Comparison of ENCODE assay signal across 12 cellular contexts in the genomic region with DNA sequence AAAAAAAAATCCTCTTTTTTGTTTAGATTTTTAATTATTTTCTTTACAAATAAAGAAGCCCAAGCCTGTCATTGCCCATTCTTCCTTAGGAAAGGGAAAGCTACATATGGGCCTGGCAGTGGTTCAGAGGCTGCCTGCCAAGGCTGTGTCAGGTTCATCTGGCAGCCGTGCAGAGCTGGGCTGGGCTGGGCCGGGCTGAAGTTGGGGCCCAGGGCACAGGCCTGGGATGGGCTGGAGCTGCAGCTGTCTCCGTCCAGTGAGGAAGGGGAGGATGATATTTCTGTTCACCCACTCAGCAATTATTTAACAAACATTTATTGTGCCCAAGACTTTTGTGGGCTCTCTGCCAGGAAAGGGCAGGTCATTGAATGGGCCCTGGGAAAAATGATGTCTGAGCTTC. TPM values are rescaled to one million over a fixed set of nuclear protein-coding genes. Genes with fewer than 3 reads are reported as not detected.
DNase-seq lines count a peak whose midpoint lies in the region; ATAC-seq and TF ChIP-seq lines count a peak whose summit lies in the region.
"Had no signal": no experiment of that assay in that cellular context is flagged by ENCODE, and none has a peak within 500 bp of the region (broad histone marks: within the 10 kb centered on the region; RNA-seq: fewer than 3 reads in every experiment).

No MANE protein-coding gene starts in this region.

- peaks cover 5% of the 10 kb centered on the region for H3K4me1 Mint-ChIP-seq in progenitor cell of endocrine pancreas (ENCODE audit: low read depth)

- H3K4me3 Mint-ChIP-seq in progenitor cell of endocrine pancreas (ENCODE audit: low read depth), result no peak overlapping the region

- no peaks in the 10 kb centered on the region for H3K27me3 Mint-ChIP-seq in progenitor cell of endocrine pancreas

- no peak for ATAC-seq in GM18517 (IDR thresholded peaks at IDR 0.05; ENCODE audit: unreplicated experiment)
- ATAC-seq: K562 had no signal

- DNase-seq in Ammon's horn (ENCODE audit: low spot score) (peak; percentile 82), NCI-H446 treated with DMSO at 0.1 percent for 48 hours (lab: John Stamatoyannopoulos, UW) (peak; percentile 79), fibroblast of gingiva (ENCODE audit: low read depth) (peak; percentile 84), myocyte (ENCODE audit: low read depth) (peak; percentile 84), NCI-H187 treated with DMSO at 0.1 percent for 48 hours (lab: John Stamatoyannopoulos, UW) (no peak), progenitor cell of endocrine pancreas (ENCODE audit: low spot score, unreplicated experiment) (no peak), COLO829 (ENCODE audit: low spot score) (no peak)
- DNase-seq: activated effector memory CD4-positive, alpha-beta T cell treated with Interleukin-2 at 50 U/mL for 16 hours; BE2C; WERI-Rb-1 had no signal

- H3K36me3 Mint-ChIP-seq in progenitor cell of endocrine pancreas (ENCODE audit: insufficient read depth), result no peaks in the 10 kb centered on the region

- no peak overlapping the region for H3K27ac Mint-ChIP-seq in progenitor cell of endocrine pancreas

- TF ChIP-seq CTCF in progenitor cell of endocrine pancreas (IDR thresholded peaks at IDR 0.05; ENCODE audit: unreplicated experiment), result no peak

- H3K9me3 Mint-ChIP-seq in progenitor cell of endocrine pancreas (ENCODE audit: low read depth), result no peaks in the 10 kb centered on the region

RNA-seq across cellular contexts. Expression of gene PRR5L, which starts 4.6 kb away (rescaled TPM):
- total RNA-seq in myocyte, result 19.8 and 20.7 TPM in 2 replicates
- polyA plus RNA-seq in myocyte (2012), result 35.7 TPM
- total RNA-seq in progenitor cell of endocrine pancreas, result 1.7 and 2.0 TPM in 2 replicates

RNA-seq across cellular contexts. Expression of gene COMMD9, which starts 11.4 kb away (rescaled TPM):
- 44.2 and 64.5 TPM in 2 replicates for total RNA-seq in myocyte
- polyA plus RNA-seq in myocyte (2012), result 82.3 TPM
- 70.8 and 79.7 TPM in 2 replicates for total RNA-seq in progenitor cell of endocrine pancreas

Comparison
In these comparisons a context has a peak if more than half of its experiments do, and no peak if none do; other contexts are left out.
1. DNase-seq: peak in Ammon's horn (single experiment), NCI-H446 treated with DMSO at 0.1 percent for 48 hours (single experiment), fibroblast of gingiva (single experiment) and myocyte (single experiment); none in NCI-H187 treated with DMSO at 0.1 percent for 48 hours (single experiment), progenitor cell of endocrine pancreas (single experiment) and COLO829 (single experiment).